ENCODE assay signal across 1 cellular context in the genomic region with DNA sequence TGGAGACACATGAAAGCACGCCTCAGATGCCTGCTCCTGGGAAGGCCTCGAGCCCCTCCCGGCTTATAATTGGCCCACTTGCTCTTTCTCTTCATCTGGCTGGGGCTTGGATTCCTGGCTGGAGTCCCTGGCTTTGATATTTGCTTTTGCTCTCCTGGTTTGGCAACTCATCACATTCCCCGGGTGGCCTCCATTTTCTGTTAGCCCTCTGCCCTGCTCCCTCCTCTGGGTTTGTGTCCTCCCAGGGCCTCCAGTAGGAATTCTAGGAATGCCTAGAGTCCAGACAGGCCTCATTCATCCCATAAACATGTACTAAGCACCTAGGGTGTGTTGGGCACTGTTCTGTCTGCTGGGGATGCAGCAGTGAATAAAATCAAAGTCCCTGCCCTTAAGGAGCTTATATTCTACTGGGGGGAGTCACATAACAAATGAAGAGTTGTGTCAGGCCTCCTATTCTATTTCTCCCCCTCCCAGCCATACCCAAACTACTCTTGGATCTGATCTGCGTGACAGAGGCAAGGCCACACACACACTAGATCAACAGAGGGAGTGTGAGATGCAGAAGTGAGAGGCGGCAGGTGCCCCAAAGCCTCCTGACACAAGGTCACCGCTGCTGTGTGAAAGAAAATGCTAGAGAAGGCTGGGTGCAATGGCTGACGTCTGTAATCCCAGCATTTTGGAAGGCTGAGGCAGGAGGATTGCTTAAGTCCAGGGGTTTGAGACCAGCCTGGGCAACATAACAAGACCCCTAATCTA.
TF ChIP-seq lines count a peak whose summit lies in the region.

No MANE protein-coding gene starts in this region.

TF ChIP-seq in WTC11, 78 proteins besides CTCF, POLR2A, EP300 and RAD21 (continued from another document):
- no peak for TF ChIP-seq MLX (CRISPR knock-in tag; IDR thresholded peaks at IDR 0.05)
- TF ChIP-seq GTF2I (CRISPR knock-in tag; conservative IDR thresholded peaks at IDR 0.05) = no peak
- no peak for TF ChIP-seq NR1H2 (CRISPR knock-in tag; IDR thresholded peaks at IDR 0.05)
- no peak for TF ChIP-seq ZNF121 (CRISPR knock-in tag; IDR thresholded peaks at IDR 0.05)
- no peak for TF ChIP-seq NFATC4 (CRISPR knock-in tag; IDR thresholded peaks at IDR 0.05)
- TF ChIP-seq FOXP4 (CRISPR knock-in tag; IDR thresholded peaks at IDR 0.05) = no peak
- no peak for TF ChIP-seq TP53 (CRISPR knock-in tag; IDR thresholded peaks at IDR 0.05)
- TF ChIP-seq, protein P1, sequence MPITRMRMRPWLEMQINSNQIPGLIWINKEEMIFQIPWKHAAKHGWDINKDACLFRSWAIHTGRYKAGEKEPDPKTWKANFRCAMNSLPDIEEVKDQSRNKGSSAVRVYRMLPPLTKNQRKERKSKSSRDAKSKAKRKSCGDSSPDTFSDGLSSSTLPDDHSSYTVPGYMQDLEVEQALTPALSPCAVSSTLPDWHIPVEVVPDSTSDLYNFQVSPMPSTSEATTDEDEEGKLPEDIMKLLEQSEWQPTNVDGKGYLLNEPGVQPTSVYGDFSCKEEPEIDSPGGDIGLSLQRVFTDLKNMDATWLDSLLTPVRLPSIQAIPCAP (CRISPR knock-in tag; IDR thresholded peaks at IDR 0.05) = no peak
